Comparison of ENCODE assay signal across 1 cellular context in genomic region chr5:36606052-36606436, GRCh38.
TF ChIP-seq lines count a peak whose summit lies in the region.

No MANE protein-coding gene starts in this region.

TF ChIP-seq in endothelial cell of umbilical vein, 7 proteins besides CTCF, POLR2A, EP300 and RAD21 (continued from another document):
- no peak for TF ChIP-seq EZH2 (IDR thresholded peaks at IDR 0.05; ENCODE audit: borderline replicate concordance, low read depth, low read length, severe bottlenecking)
- TF ChIP-seq GATA2 (IDR thresholded peaks at IDR 0.05; ENCODE audit: insufficient read depth, insufficient read length, low read depth, low read length), result no peak
- no peak for TF ChIP-seq MYC (IDR thresholded peaks at IDR 0.05; ENCODE audit: low read depth, low read length)
- TF ChIP-seq POLR2AphosphoS5 (IDR thresholded peaks at IDR 0.05; ENCODE audit: insufficient read depth, low read depth, low read length), result no peak
- TF ChIP-seq FOS (IDR thresholded peaks at IDR 0.05; ENCODE audit: borderline replicate concordance, insufficient read depth, low read length), result no peak
